Comparison of ENCODE assay signal across 9 cellular contexts in genomic region chr14:34355584-34356266, GRCh38.
DNase-seq lines count a peak whose midpoint lies in the region; ATAC-seq and TF ChIP-seq lines count a peak whose summit lies in the region.
"Had no signal": no experiment of that assay in that cellular context is flagged by ENCODE, and none has a peak within 500 bp of the region (broad histone marks: within the 10 kb centered on the region; RNA-seq: fewer than 3 reads in every experiment).

No MANE protein-coding gene starts in this region.

- ATAC-seq in stimulated activated naive CD8-positive, alpha-beta T cell treated with anti-CD3 and anti-CD28 coated beads, Interleukin-15, Interleukin-2, amounts not matched to agents 100 U/mL and 50 U/mL, for 24 hours: no peak

- peaks cover 20% of the 10 kb centered on the region for H3K4me1 ChIP-seq in GM23248 (ENCODE audit: insufficient read depth)
- peaks cover 4 to 5% of the 10 kb centered on the region in 2 experiments; a peak in 2 of 4 replicates for H3K4me1 ChIP-seq in SK-N-SH (ENCODE audit: control insufficient read depth in 1 of 2, insufficient read depth in 2 of 2, low read depth in 1 of 2, low read length in 1 of 2)
- H3K4me1 ChIP-seq in OCI-LY7 (ENCODE audit: insufficient read depth, low read length, poor library complexity, severe bottlenecking): no peaks in the 10 kb centered on the region

- no peak for TF ChIP-seq EP300 in SK-N-SH (IDR thresholded peaks at IDR 0.05; ENCODE audit: borderline replicate concordance in 1 of 2, low read depth in 1 of 2, low read length in 1 of 2)

- H3K9ac ChIP-seq in GM23248: no peak overlapping the region
- H3K9ac ChIP-seq in SK-N-SH: peak overlapping the region; percentile 45

- BruUV-seq in OCI-LY7 (replicated peaks; lab: Mats Ljungman, UMichigan): no TSS peak

- TF ChIP-seq CTCF in SK-N-SH (IDR thresholded peaks at IDR 0.05): no peak
- no peak for TF ChIP-seq CTCF in fibroblast of villous mesenchyme (IDR thresholded peaks at IDR 0.05; ENCODE audit: insufficient read depth, low read depth, low read length)
- TF ChIP-seq CTCF in OCI-LY7 (conservative IDR thresholded peaks at IDR 0.05; ENCODE audit: low read length): no peak

- H3K27me3 ChIP-seq in GM23248 (replicated peaks; ENCODE audit: insufficient read depth) (no peaks in the 10 kb centered on the region), SK-N-SH (ENCODE audit: insufficient read depth) (no peaks in the 10 kb centered on the region)

- TF ChIP-seq RAD21 in SK-N-SH (IDR thresholded peaks at IDR 0.05; ENCODE audit: low read length): no peak

- peak; percentile 88 for DNase-seq in GM23248
- DNase-seq in SK-N-SH: peak; percentile 26
- peak; percentile 68 for DNase-seq in fibroblast of villous mesenchyme (ENCODE audit: low read depth)
- peak; percentile 89 for DNase-seq in renal cortical epithelial cell (ENCODE audit: low read depth)
- no peak for DNase-seq in stimulated activated naive CD8-positive, alpha-beta T cell treated with anti-CD3 and anti-CD28 coated beads, Interleukin-15, Interleukin-2, amounts not matched to agents 100 U/mL and 50 U/mL, for 24 hours
- no peak for DNase-seq in OCI-LY7 (ENCODE audit: low spot score)
- DNase-seq in activated T-cell treated with anti-CD3 and anti-CD28 coated beads, Interleukin-2, amount 50 U/mL, for 48 hours: no peak
- DNase-seq in NK-92 treated with Interleukin-12 subunit alpha and Interleukin-12 subunit beta, amount 100 ng/mL, for 24 hours (lab: John Stamatoyannopoulos, UW): no peak
- DNase-seq: activated CD4-positive, alpha-beta T cell treated with anti-CD3 and anti-CD28 coated beads, Interleukin-2, amount 50 U/mL, for 4 hours had no signal

- peaks cover 23% of the 10 kb centered on the region for H3F3A ChIP-seq in GM23248 (ENCODE audit: insufficient read depth)
- peaks cover 29% of the 10 kb centered on the region for H3F3A ChIP-seq in SK-N-SH (replicated peaks; ENCODE audit: insufficient read depth)

- POLR2A ChIA-PET in SK-N-SH (lab: Yijun Ruan, JAX): no interaction called here
- POLR2A ChIA-PET in OCI-LY7 (lab: Charles Lee): interaction anchor here (0.9 kb wide), 1 partner anchor 9 kb away, joined by 3 read pairs; no protein-coding TSS in a partner anchor

- H4K20me1 ChIP-seq in GM23248 (ENCODE audit: insufficient read depth) (no peaks in the 10 kb centered on the region), SK-N-SH (ENCODE audit: insufficient read depth) (no peaks in the 10 kb centered on the region), OCI-LY7 (ENCODE audit: insufficient read depth, low read length) (no peaks in the 10 kb centered on the region)

- no peaks in the 10 kb centered on the region for H3K9me3 ChIP-seq in GM23248 (ENCODE audit: low read depth)
- H3K9me3 ChIP-seq in SK-N-SH: no peaks in the 10 kb centered on the region
- no peaks in the 10 kb centered on the region for H3K9me3 ChIP-seq in OCI-LY7 (ENCODE audit: low read length)

- peak overlapping the region; percentile 52 for H3K27ac ChIP-seq in GM23248
- H3K27ac ChIP-seq in SK-N-SH (ENCODE audit: low read depth in 2 of 2, low read length in 1 of 2): peak overlapping the region; percentile 56 to 91
- no peak overlapping the region for H3K27ac ChIP-seq in OCI-LY7 (ENCODE audit: low read depth, low read length, poor library complexity, severe bottlenecking)

- H2AFZ ChIP-seq in GM23248: no peak overlapping the region
- peak overlapping the region; percentile 91 for H2AFZ ChIP-seq in SK-N-SH (ENCODE audit: low read depth)
- no peak overlapping the region for H2AFZ ChIP-seq in OCI-LY7 (ENCODE audit: low read length)

- no peaks in the 10 kb centered on the region; the same call in 1 of the 2 replicates for H3K9me2 ChIP-seq in GM23248 (ENCODE audit: insufficient read depth)
- H3K9me2 ChIP-seq in SK-N-SH: no peaks in the 10 kb centered on the region
- no peaks in the 10 kb centered on the region for H3K9me2 ChIP-seq in OCI-LY7 (ENCODE audit: insufficient read depth, low read length)

- H3K4me3 ChIP-seq in GM23248: no peak overlapping the region
- H3K4me3 ChIP-seq in SK-N-SH (ENCODE audit: low read depth in 2 of 2, low read length in 1 of 2): no peak overlapping the region
- no peak overlapping the region for H3K4me3 ChIP-seq in fibroblast of villous mesenchyme (ENCODE audit: low read depth, low read length)
- no peak overlapping the region for H3K4me3 ChIP-seq in OCI-LY7 (ENCODE audit: low read depth, low read length, poor library complexity, severe bottlenecking)

- intact Hi-C loops in OCI-LY7 (cut with micrococcal nuclease; ENCODE audit: unreplicated experiment): no loop called here

- 9 to 10% methylated on average over 2 of the region's 2 CpGs for WGBS in GM23248 (ENCODE audit: low coverage in 1 of 2, low lambda C conversion rate in 2 of 2, missing lambda C conversion rate in 2 of 2), 2 experiments
- 23% methylated on average over 2 of the region's 2 CpGs for WGBS in SK-N-SH (ENCODE audit: low lambda C conversion rate)

- CTCF ChIA-PET in SK-N-SH (lab: Yijun Ruan, JAX): interaction anchor here (0.8 to 1.8 kb wide), 6 partner anchors 10 to 143 kb away, joined by 3 to 6 read pairs (median 4); no protein-coding TSS in a partner anchor
- CTCF ChIA-PET in OCI-LY7 (lab: Charles Lee; ENCODE audit: unreplicated experiment): no interaction called here

- H3K79me2 ChIP-seq in GM23248 (ENCODE audit: insufficient read depth): no peaks in the 10 kb centered on the region
- H3K79me2 ChIP-seq in SK-N-SH (ENCODE audit: insufficient read depth): no peaks in the 10 kb centered on the region
- no peaks in the 10 kb centered on the region for H3K79me2 ChIP-seq in OCI-LY7 (ENCODE audit: insufficient read depth, low read depth, low read length)

- H3K36me3 ChIP-seq in GM23248 (ENCODE audit: low read depth) (no peaks in the 10 kb centered on the region), SK-N-SH (replicated peaks in 1 of 2; ENCODE audit: control insufficient read depth in 1 of 2, insufficient read depth in 2 of 2, low read length in 1 of 2) (no peaks in the 10 kb centered on the region), OCI-LY7 (ENCODE audit: insufficient read depth, low read length) (no peaks in the 10 kb centered on the region)

- in situ Hi-C loops in GM23248 (cut with MboI): no loop called here

- H3K4me2 ChIP-seq in GM23248 (ENCODE audit: unreplicated experiment): no peak overlapping the region
- no peak overlapping the region; the same call in 1 of the 2 replicates for H3K4me2 ChIP-seq in SK-N-SH
- no peak overlapping the region for H3K4me2 ChIP-seq in OCI-LY7 (ENCODE audit: low read length)

TF ChIP-seq in SK-N-SH, 30 proteins besides CTCF, POLR2A, EP300 and RAD21 (continues in another document):
- peak; percentile 54; the same call in 1 of the 2 replicates for TF ChIP-seq TAF1 (IDR thresholded peaks at IDR 0.05; ENCODE audit: borderline replicate concordance, low read depth, low read length)
- no peak for TF ChIP-seq REST (IDR thresholded peaks at IDR 0.05; ENCODE audit: low read depth, low read length)
- TF ChIP-seq GATA2 (CRISPR knock-in tag; IDR thresholded peaks at IDR 0.05): no peak
- peak; percentile 52; the same call in 1 of the 2 replicates for TF ChIP-seq POLR2AphosphoS5 (IDR thresholded peaks at IDR 0.05; ENCODE audit: low read depth, low read length)
- no peak for TF ChIP-seq CHD2 (IDR thresholded peaks at IDR 0.05; ENCODE audit: low read length, partially characterized antibody)
- TF ChIP-seq SIN3A (IDR thresholded peaks at IDR 0.05; ENCODE audit: borderline replicate concordance, low read depth, low read length): no peak
- no peak for TF ChIP-seq NRF1 (IDR thresholded peaks at IDR 0.05; ENCODE audit: low read depth, low read length)
- no peak; the same call in 1 of the 2 replicates for TF ChIP-seq RCOR1 (IDR thresholded peaks at IDR 0.05; ENCODE audit: low read length)
- no peak for TF ChIP-seq FOXJ3 (CRISPR knock-in tag; IDR thresholded peaks at IDR 0.05)
- TF ChIP-seq ZBTB33 (IDR thresholded peaks at IDR 0.05; ENCODE audit: borderline replicate concordance, low read depth): no peak
- no peak for TF ChIP-seq SMC3 (IDR thresholded peaks at IDR 0.05; ENCODE audit: low read depth, low read length)
- peak; percentile 68 for TF ChIP-seq JUND (IDR thresholded peaks at IDR 0.05)

Comparison
In these comparisons a context has a peak if more than half of its experiments do, and no peak if none do; other contexts are left out.
1. DNase-seq: peak in GM23248 (single experiment), SK-N-SH (single experiment), fibroblast of villous mesenchyme (single experiment) and renal cortical epithelial cell (single experiment); none in stimulated activated naive CD8-positive, alpha-beta T cell treated with anti-CD3 and anti-CD28 coated beads, Interleukin-15, Interleukin-2, amounts not matched to agents 100 U/mL and 50 U/mL, for 24 hours (single experiment), OCI-LY7 (single experiment), activated T-cell treated with anti-CD3 and anti-CD28 coated beads, Interleukin-2, amount 50 U/mL, for 48 hours (0 of 2) and NK-92 treated with Interleukin-12 subunit alpha and Interleukin-12 subunit beta, amount 100 ng/mL, for 24 hours (single experiment).